In genomic region chr16:78749745-78750268, GRCh38 we compare ENCODE assay signal across 11 cellular contexts.
DNase-seq lines count a peak whose midpoint lies in the region; ATAC-seq and TF ChIP-seq lines count a peak whose summit lies in the region.
"Had no signal": no experiment of that assay in that cellular context is flagged by ENCODE, and none has a peak within 500 bp of the region (broad histone marks: within the 10 kb centered on the region; RNA-seq: fewer than 3 reads in every experiment).

No MANE protein-coding gene starts in this region.

- no peak overlapping the region for H3K4ac ChIP-seq in mesendoderm (ENCODE audit: low read depth, low read length)

- H3K9me2 ChIP-seq in OCI-LY7 (ENCODE audit: insufficient read depth, low read length) = no peaks in the 10 kb centered on the region

- no peak overlapping the region for H2BK15ac ChIP-seq in mesendoderm (replicated peaks; ENCODE audit: low read depth)

- H4K5ac ChIP-seq in mesendoderm (ENCODE audit: low read length) = no peak overlapping the region

- no peak for TF ChIP-seq CTCF in OCI-LY7 (conservative IDR thresholded peaks at IDR 0.05; ENCODE audit: low read length)

- no peak overlapping the region for H3K9ac ChIP-seq in mesendoderm (ENCODE audit: low read length)

- no peak overlapping the region for H3K56ac ChIP-seq in mesendoderm (ENCODE audit: low read length)

- peaks cover 0 to 4% (median 0%) of the 10 kb centered on the region in 7 donors for H3K9me3 Mint-ChIP-seq in CD4-positive, CD25-positive, alpha-beta regulatory T cell

- H3K27me3 ChIP-seq in CD4-positive, CD25-positive, alpha-beta regulatory T cell (ENCODE audit: control insufficient read depth, insufficient read depth, low read length) = no peaks in the 10 kb centered on the region
- H3K27me3 ChIP-seq in mesendoderm (ENCODE audit: insufficient read depth, low read length, poor library complexity) = no peaks in the 10 kb centered on the region

- CTCF ChIA-PET in OCI-LY7 (lab: Charles Lee; ENCODE audit: unreplicated experiment) = no interaction called here

- POLR2A ChIA-PET in OCI-LY7 (lab: Charles Lee) = interaction anchor here (0.6 kb wide), 1 partner anchor 537 kb away, joined by 5 read pairs; no protein-coding TSS in a partner anchor

- H3K4me2 ChIP-seq in OCI-LY7 (ENCODE audit: low read length) (peak overlapping the region; percentile 75), mesendoderm (ENCODE audit: low read length) (no peak overlapping the region)

- no peaks in the 10 kb centered on the region for H3K36me3 Mint-ChIP-seq in CD4-positive, CD25-positive, alpha-beta regulatory T cell

- H3K36me3 ChIP-seq in CD4-positive, CD25-positive, alpha-beta regulatory T cell (ENCODE audit: control insufficient read depth, insufficient read depth, low read length) = no peaks in the 10 kb centered on the region
- no peaks in the 10 kb centered on the region for H3K36me3 ChIP-seq in OCI-LY7 (ENCODE audit: insufficient read depth, low read length)
- H3K36me3 ChIP-seq in mesendoderm (ENCODE audit: control insufficient read depth, insufficient read depth, low read length) = no peaks in the 10 kb centered on the region
- H3K36me3 ChIP-seq: prostate gland had no signal

- no peak overlapping the region for H2AFZ ChIP-seq in OCI-LY7 (ENCODE audit: low read length)

- peak overlapping the region; percentile 17 to 75 (median 51) for H3K4me3 Mint-ChIP-seq in CD4-positive, CD25-positive, alpha-beta regulatory T cell

- peak overlapping the region; percentile 62 for H3K4me3 ChIP-seq in CD4-positive, CD25-positive, alpha-beta regulatory T cell (ENCODE audit: low read depth, low read length)
- peak overlapping the region; percentile 36 for H3K4me3 ChIP-seq in OCI-LY7 (ENCODE audit: low read depth, low read length, poor library complexity, severe bottlenecking)
- no peak overlapping the region for H3K4me3 ChIP-seq in mesendoderm (ENCODE audit: low read length)
- H3K4me3 ChIP-seq: prostate gland had no signal

- peak overlapping the region; percentile 26 to 70 (median 62) for H3K27ac Mint-ChIP-seq in CD4-positive, CD25-positive, alpha-beta regulatory T cell

- no peaks in the 10 kb centered on the region for H3K27me3 Mint-ChIP-seq in CD4-positive, CD25-positive, alpha-beta regulatory T cell

- DNase-seq in CD4-positive, CD25-positive, alpha-beta regulatory T cell = peak in 2 of 3 donors; percentile 16 to 42
- peak; percentile 73 for DNase-seq in OCI-LY7 (ENCODE audit: low spot score)
- no peak for DNase-seq in NCI-H1436 (lab: John Stamatoyannopoulos, UW)
- no peak for DNase-seq in mesendoderm
- no peak for DNase-seq in OCI-M1 (lab: John Stamatoyannopoulos, UW)
- no peak for DNase-seq in NCI-H187 (lab: John Stamatoyannopoulos, UW)
- DNase-seq: KBM-7, T-helper 9 cell had no signal

- H3K18ac ChIP-seq in mesendoderm (ENCODE audit: low read length) = no peak overlapping the region

- no peaks in the 10 kb centered on the region for H4K20me1 ChIP-seq in OCI-LY7 (ENCODE audit: insufficient read depth, low read length)

- no peaks in the 10 kb centered on the region for H3K79me1 ChIP-seq in mesendoderm (ENCODE audit: low read length)

- H2BK120ac ChIP-seq in mesendoderm (ENCODE audit: low read depth, low read length) = no peak overlapping the region

- BruUV-seq in OCI-LY7 (replicated peaks; lab: Mats Ljungman, UMichigan) = no TSS peak

- peaks cover 20% of the 10 kb centered on the region for H3K4me1 ChIP-seq in CD4-positive, CD25-positive, alpha-beta regulatory T cell (ENCODE audit: control insufficient read depth, insufficient read depth, low read length, poor library complexity, severe bottlenecking)
- H3K4me1 ChIP-seq in OCI-LY7 (ENCODE audit: insufficient read depth, low read length, poor library complexity, severe bottlenecking) (peaks cover 25% of the 10 kb centered on the region), mesendoderm (ENCODE audit: control insufficient read depth, low read depth, low read length) (no peaks in the 10 kb centered on the region)

- H3K9me3 ChIP-seq in CD4-positive, CD25-positive, alpha-beta regulatory T cell (ENCODE audit: control insufficient read depth in 2 of 2, low read length in 2 of 2) = no peaks in the 10 kb centered on the region
- H3K9me3 ChIP-seq in OCI-LY7 (ENCODE audit: low read length) = no peaks in the 10 kb centered on the region
- H3K9me3 ChIP-seq: prostate gland had no signal

- WGBS in mesendoderm (ENCODE audit: extremely low coverage, insufficient coverage, low lambda C conversion rate) = no CpG with 5 or more reads among the region's 4 CpGs

- intact Hi-C loops in OCI-LY7 (cut with micrococcal nuclease; ENCODE audit: unreplicated experiment) = no loop called here

- H2BK5ac ChIP-seq in mesendoderm (ENCODE audit: low read length) = no peak overlapping the region

- peak overlapping the region; percentile 55 for H3K27ac ChIP-seq in CD4-positive, CD25-positive, alpha-beta regulatory T cell (ENCODE audit: insufficient read depth, low read length, poor library complexity, severe bottlenecking)
- H3K27ac ChIP-seq in OCI-LY7 (ENCODE audit: low read depth, low read length, poor library complexity, severe bottlenecking) (peak overlapping the region; percentile 76), mesendoderm (ENCODE audit: low read depth, low read length) (no peak overlapping the region)
- H3K27ac ChIP-seq: prostate gland had no signal

- no peak overlapping the region for H3K23ac ChIP-seq in mesendoderm (ENCODE audit: low read length)

- no peak overlapping the region for H4K8ac ChIP-seq in mesendoderm (ENCODE audit: low read depth, low read length)

- no peak overlapping the region for H2AK5ac ChIP-seq in mesendoderm (ENCODE audit: low read length)

- peaks cover 17 to 31% (median 24%) of the 10 kb centered on the region in 4 donors for H3K4me1 Mint-ChIP-seq in CD4-positive, CD25-positive, alpha-beta regulatory T cell

- no peaks in the 10 kb centered on the region for H3K79me2 ChIP-seq in OCI-LY7 (ENCODE audit: insufficient read depth, low read depth, low read length)
- no peaks in the 10 kb centered on the region for H3K79me2 ChIP-seq in mesendoderm (ENCODE audit: control insufficient read depth, insufficient read depth, low read length)

- peak; percentile 53 to 69 for ATAC-seq in CD4-positive, CD25-positive, alpha-beta regulatory T cell (ENCODE audit: low read depth in 2 of 2)
- ATAC-seq in GM19043 (IDR thresholded peaks at IDR 0.05; ENCODE audit: low read depth, unreplicated experiment) (peak; percentile 80), HG02852 (IDR thresholded peaks at IDR 0.05; ENCODE audit: unreplicated experiment) (peak; percentile 71)

Comparison
In these comparisons a context has a peak if more than half of its experiments do, and no peak if none do; other contexts are left out.
1. DNase-seq: peak in CD4-positive, CD25-positive, alpha-beta regulatory T cell (2 of 3) and OCI-LY7 (single experiment); none in NCI-H1436 (single experiment), mesendoderm (single experiment), OCI-M1 (single experiment) and NCI-H187 (0 of 2).
2. Peak in every context shown above with its lines, with median percentiles within 50 percentile points of each other: ATAC-seq.